9 cellular contexts compared by ENCODE assay signal in the genomic region with DNA sequence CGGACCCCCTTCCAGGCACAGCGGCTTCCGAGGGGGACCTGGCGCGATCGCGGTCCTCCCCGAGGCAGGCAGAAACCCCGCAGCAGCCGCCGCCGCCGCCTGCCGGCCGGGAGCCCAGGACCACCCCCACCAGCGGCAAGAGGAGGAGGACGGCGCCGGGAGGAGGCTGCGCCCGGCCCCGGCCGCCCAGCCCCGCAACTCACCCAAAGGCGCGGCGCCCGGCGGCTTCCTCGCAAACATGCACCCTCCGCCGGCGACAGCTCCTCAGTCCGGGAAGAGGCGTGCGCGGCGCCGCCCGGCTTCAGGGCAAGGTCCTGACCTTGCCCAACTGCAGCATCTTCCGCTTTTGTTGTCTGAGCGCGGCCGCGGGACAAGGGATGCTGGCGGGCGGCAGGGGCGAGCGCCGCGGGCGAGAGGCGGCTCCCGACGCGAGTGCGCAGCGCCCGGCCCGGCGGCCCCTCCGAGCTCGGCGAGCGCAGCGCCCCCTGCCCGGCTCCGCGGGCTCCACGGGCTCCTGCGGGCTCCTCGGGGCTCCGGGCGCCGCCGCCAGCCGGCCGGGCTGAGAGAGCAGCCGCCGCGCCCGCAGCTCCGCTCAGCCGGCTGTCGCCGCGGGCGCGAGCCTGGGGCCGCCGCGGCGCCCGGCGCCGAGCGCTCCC. TPM values are rescaled to one million over a fixed set of nuclear protein-coding genes. Genes with fewer than 3 reads are reported as not detected.
DNase-seq lines count a peak whose midpoint lies in the region; ATAC-seq, FAIRE-seq and TF ChIP-seq lines count a peak whose summit lies in the region.
"Had no signal": no experiment of that assay in that cellular context is flagged by ENCODE, and none has a peak within 500 bp of the region (broad histone marks: within the 10 kb centered on the region; RNA-seq: fewer than 3 reads in every experiment).

No MANE protein-coding gene starts in this region.

- H3K9ac ChIP-seq in endodermal cell (ENCODE audit: extremely low read depth, low read length, poor library complexity, severe bottlenecking) = peak overlapping the region; percentile 13

- DNase-seq in A549 (ENCODE audit: low read depth in 1 of 2, low spot score in 1 of 2) (peak; percentile 14 to 23), NCI-H2227 treated with DMSO at 0.1 percent for 48 hours (lab: John Stamatoyannopoulos, UW) (peak; percentile 62), endodermal cell (peak; percentile 85), neural crest cell (ENCODE audit: low read depth, low spot score) (peak; percentile 64), NCI-H2196 (lab: John Stamatoyannopoulos, UW; ENCODE audit: unreplicated experiment) (no peak)

- H3K9me3 ChIP-seq in A549 (no peaks in the 10 kb centered on the region), endodermal cell (ENCODE audit: control insufficient read depth, low read length) (no peaks in the 10 kb centered on the region)

- H3K27me3 Mint-ChIP-seq in endodermal cell (ENCODE audit: insufficient read depth) = peaks cover 60% of the 10 kb centered on the region
- peaks cover 67% of the 10 kb centered on the region for H3K27me3 Mint-ChIP-seq in neural crest cell (ENCODE audit: low read depth)

- H3K4me3 Mint-ChIP-seq in endodermal cell (peak overlapping the region; percentile 65), neural crest cell (peak overlapping the region; percentile 97)

- FAIRE-seq in A549 (lab: Jason Lieb, UNC) = no peak
- FAIRE-seq: GM12878 had no signal

- TF ChIP-seq EP300 in A549 (IDR thresholded peaks at IDR 0.05) = no peak

- peak; percentile 28; the same call in 2 of the 3 replicates for TF ChIP-seq CTCF in A549 (IDR thresholded peaks at IDR 0.05)
- peak; percentile 57 for TF ChIP-seq CTCF in endodermal cell (conservative IDR thresholded peaks at IDR 0.05)
- TF ChIP-seq CTCF in neural crest cell (conservative IDR thresholded peaks at IDR 0.05) = peak; percentile 46

- no peaks in the 10 kb centered on the region for H3K9me3 Mint-ChIP-seq in endodermal cell
- H3K9me3 Mint-ChIP-seq in neural crest cell = no peaks in the 10 kb centered on the region

- 6% methylated on average over 18 of the region's 97 CpGs for whole genome bisulfite sequencing in A549 (ENCODE audit: missing lambda C conversion rate)
- WGBS in endodermal cell (ENCODE audit: insufficient coverage in 1 of 2, insufficient read length in 1 of 2), 2 experiments = 0% methylated on average over 4 to 97 of the region's 97 CpGs

- H3K27ac Mint-ChIP-seq in endodermal cell (no peak overlapping the region), neural crest cell (ENCODE audit: unreplicated experiment) (no peak overlapping the region)

- peak overlapping the region in 1 of 2 experiments; percentile 56; a peak in 2 of 6 replicates for H3K27ac ChIP-seq in A549
- peak overlapping the region; percentile 57 for H3K27ac ChIP-seq in endodermal cell (ENCODE audit: low read depth, low read length)

- H3K4me1 ChIP-seq in A549 (peaks cover 6% of the 10 kb centered on the region; the same call in 1 of the 3 replicates), endodermal cell (ENCODE audit: control insufficient read depth, insufficient read depth, low read length) (no peaks in the 10 kb centered on the region)

- H3K27me3 ChIP-seq in endodermal cell (ENCODE audit: control insufficient read depth, insufficient read depth, low read length, poor library complexity, severe bottlenecking) = peaks cover 51% of the 10 kb centered on the region

- no peak for TF ChIP-seq RAD21 in A549 (conservative IDR thresholded peaks at IDR 0.05 in 1 of 2, IDR thresholded peaks at IDR 0.05 in 1 of 2)

- peaks cover 5% of the 10 kb centered on the region for H3K4me1 Mint-ChIP-seq in endodermal cell
- H3K4me1 Mint-ChIP-seq in neural crest cell = peaks cover 20% of the 10 kb centered on the region

- peak; percentile 84 to 93 for ATAC-seq in A549
- ATAC-seq in GM18907 (IDR thresholded peaks at IDR 0.05; ENCODE audit: unreplicated experiment) = peak; percentile 51
- no peak for ATAC-seq in HG02884 (IDR thresholded peaks at IDR 0.05; ENCODE audit: unreplicated experiment)
- no peak for ATAC-seq in GM21447 (IDR thresholded peaks at IDR 0.05; ENCODE audit: unreplicated experiment)
- ATAC-seq: GM12878 had no signal

- TF ChIP-seq POLR2A in A549 (IDR thresholded peaks at IDR 0.05; ENCODE audit: low read length) = no peak

- peak overlapping the region; percentile 57 for H3K4me3 ChIP-seq in A549
- peak overlapping the region; percentile 89 for H3K4me3 ChIP-seq in endodermal cell (ENCODE audit: low read length)
- H3K4me3 ChIP-seq: GM12878 had no signal

- H3K36me3 ChIP-seq in endodermal cell (ENCODE audit: control insufficient read depth, insufficient read depth, low read length) = no peaks in the 10 kb centered on the region

- peak overlapping the region; percentile 94 for H3K4me2 ChIP-seq in A549

- POLR2A ChIA-PET in A549 (lab: Yijun Ruan, JAX) = no interaction called here

- H3K36me3 Mint-ChIP-seq in endodermal cell (ENCODE audit: low read depth) (no peaks in the 10 kb centered on the region), neural crest cell (ENCODE audit: low read depth) (no peaks in the 10 kb centered on the region)

- CTCF ChIA-PET in A549 (lab: Yijun Ruan, JAX) = interaction anchor here (0.6 to 1.4 kb wide), 4 partner anchors 9 to 1208 kb away, joined by 3 to 4 read pairs (median 3); no protein-coding TSS in a partner anchor

TF ChIP-seq in A549, 52 proteins besides CTCF, POLR2A, EP300 and RAD21:
- no peak for TF ChIP-seq TP53 (CRISPR knock-in tag; IDR thresholded peaks at IDR 0.05)
- TF ChIP-seq, protein P1, sequence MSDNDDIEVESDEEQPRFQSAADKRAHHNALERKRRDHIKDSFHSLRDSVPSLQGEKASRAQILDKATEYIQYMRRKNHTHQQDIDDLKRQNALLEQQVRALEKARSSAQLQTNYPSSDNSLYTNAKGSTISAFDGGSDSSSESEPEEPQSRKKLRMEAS (IDR thresholded peaks at IDR 0.05) = 0 out of 2 replicates have a peak, but pooled peaks have one; percentile 6
- TF ChIP-seq, protein P2, sequence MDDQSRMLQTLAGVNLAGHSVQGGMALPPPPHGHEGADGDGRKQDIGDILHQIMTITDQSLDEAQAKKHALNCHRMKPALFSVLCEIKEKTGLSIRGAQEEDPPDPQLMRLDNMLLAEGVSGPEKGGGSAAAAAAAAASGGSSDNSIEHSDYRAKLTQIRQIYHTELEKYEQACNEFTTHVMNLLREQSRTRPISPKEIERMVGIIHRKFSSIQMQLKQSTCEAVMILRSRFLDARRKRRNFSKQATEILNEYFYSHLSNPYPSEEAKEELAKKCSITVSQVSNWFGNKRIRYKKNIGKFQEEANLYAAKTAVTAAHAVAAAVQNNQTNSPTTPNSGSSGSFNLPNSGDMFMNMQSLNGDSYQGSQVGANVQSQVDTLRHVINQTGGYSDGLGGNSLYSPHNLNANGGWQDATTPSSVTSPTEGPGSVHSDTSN (IDR thresholded peaks at IDR 0.05) = no peak
- TF ChIP-seq CHD4 (IDR thresholded peaks at IDR 0.05; ENCODE audit: borderline replicate concordance) = no peak
- no peak for TF ChIP-seq SREBF2 (IDR thresholded peaks at IDR 0.05)
- TF ChIP-seq RCOR1 (IDR thresholded peaks at IDR 0.05; ENCODE audit: low read depth, low read length) = no peak

RNA-seq across cellular contexts. Expression of gene CTNND2, which starts 0.5 kb away (rescaled TPM):
- polyA plus RNA-seq in A549 (2011; rRNA removed) (0.09 TPM in 1 of 2 replicates, not detected in the other), A549 (2017; fragmentation: RNase III; extraction: RNeasy Plus Mini Kit Qiagen cat#74134 plus additional on column Dnase treatment) (not detected in 3 replicates)
- 0.01 TPM in 1 of 2 replicates, not detected in the other for polyA plus RNA-seq in A549 (2012; cell fraction: cytosol; rRNA removed)
- not detected in 2 replicates for polyA plus RNA-seq in A549 (2012; cell fraction: nucleus; rRNA removed)
- polyA minus RNA-seq in A549 (2011; rRNA and poly(A)+ RNA removed) = not detected in 2 replicates
- total RNA-seq in endodermal cell (10 to 100 TPM in 1 of 2 donors, 1 to 10 TPM in 1; 6.5 to 10.3 TPM), neural crest cell (39.4 and 40.0 TPM in 2 replicates)
- polyA plus RNA-seq in endodermal cell (2013, experiment 1 of 2) = 47.4 TPM
- polyA plus RNA-seq in endodermal cell (2013, experiment 2 of 2) = 46.6 TPM
- total RNA-seq: GM12878 had no signal

Comparison
In these comparisons a context has a peak if more than half of its experiments do, and no peak if none do; other contexts are left out.
1. ATAC-seq: peak in A549 (2 of 2) and GM18907 (single experiment); none in HG02884 (single experiment) and GM21447 (single experiment).
2. Peak in every context shown above with its lines, with median percentiles within 50 percentile points of each other: CTCF ChIP-seq.